Comparison of ENCODE assay signal across 8 cellular contexts in genomic region chr5:181222630-181223040, GRCh38. TPM values are rescaled to one million over a fixed set of nuclear protein-coding genes. Genes with fewer than 3 reads are reported as not detected.
DNase-seq lines count a peak whose midpoint lies in the region; ATAC-seq and TF ChIP-seq lines count a peak whose summit lies in the region.

No MANE protein-coding gene starts in this region.

- peaks cover 36% of the 10 kb centered on the region for H3K27me3 Mint-ChIP-seq in endothelial cell (ENCODE audit: unreplicated experiment)

- H3K36me3 Mint-ChIP-seq in endothelial cell (ENCODE audit: low read depth, unreplicated experiment) = peaks cover 12% of the 10 kb centered on the region

- H4K20me1 ChIP-seq in OCI-LY1 (ENCODE audit: insufficient read depth, low read length) = no peaks in the 10 kb centered on the region

- H3K4me3 Mint-ChIP-seq in endothelial cell (ENCODE audit: unreplicated experiment) = peak overlapping the region; percentile 98

- H3K27me3 ChIP-seq in OCI-LY1 (ENCODE audit: insufficient read depth, low read length) (no peaks in the 10 kb centered on the region), neuron (ENCODE audit: insufficient read depth, low read length) (no peaks in the 10 kb centered on the region)

- no peak for ATAC-seq in GM21619 (IDR thresholded peaks at IDR 0.05; ENCODE audit: unreplicated experiment)

- H3K27ac ChIP-seq in OCI-LY1 (ENCODE audit: low read depth, low read length, poor library complexity, severe bottlenecking) = peak overlapping the region; percentile 96

- H3F3A ChIP-seq in OCI-LY1 (ENCODE audit: insufficient read depth, low read length) = 0 out of 2 replicates have a peak, but pooled peaks cover 9% of the 10 kb centered on the region

- peak overlapping the region; percentile 82 for H3K9ac ChIP-seq in OCI-LY1 (ENCODE audit: low read length)

- H3K9me2 ChIP-seq in OCI-LY1 (ENCODE audit: low read depth, low read length) = no peaks in the 10 kb centered on the region

- peak overlapping the region; percentile 92 for H3K4me2 ChIP-seq in OCI-LY1 (ENCODE audit: low read length)

- H3K4me1 ChIP-seq in OCI-LY1 (ENCODE audit: insufficient read depth, low read length, severe bottlenecking) = peaks cover 44% of the 10 kb centered on the region
- H3K4me1 ChIP-seq in neuron (ENCODE audit: insufficient read depth, low read length) = peaks cover 16% of the 10 kb centered on the region

- H3K79me2 ChIP-seq in OCI-LY1 (ENCODE audit: insufficient read depth, low read length) = no peaks in the 10 kb centered on the region

- peak; percentile 8 for TF ChIP-seq CTCF in GM12873 (IDR thresholded peaks at IDR 0.05; ENCODE audit: insufficient read depth, low read depth, low read length, missing control alignments)
- no peak for TF ChIP-seq CTCF in OCI-LY1 (IDR thresholded peaks at IDR 0.05; ENCODE audit: low read length)
- peak; percentile 11 for TF ChIP-seq CTCF in endothelial cell (IDR thresholded peaks at IDR 0.05; ENCODE audit: unreplicated experiment)

- peaks cover 12% of the 10 kb centered on the region for H3K36me3 ChIP-seq in OCI-LY1 (ENCODE audit: insufficient read depth, low read length)
- peaks cover 13% of the 10 kb centered on the region for H3K36me3 ChIP-seq in neuron (ENCODE audit: insufficient read depth, low read length)

- no peaks in the 10 kb centered on the region for H3K9me3 ChIP-seq in OCI-LY1 (ENCODE audit: low read length)
- no peaks in the 10 kb centered on the region for H3K9me3 ChIP-seq in neuron (ENCODE audit: low read length)

- peak overlapping the region; percentile 98 for H3K27ac Mint-ChIP-seq in endothelial cell (ENCODE audit: unreplicated experiment)

- DNase-seq in endothelial cell (ENCODE audit: low spot score) = no peak
- DNase-seq in COLO829 (ENCODE audit: low spot score) = no peak
- DNase-seq in dermis blood vessel endothelial cell = no peak
- DNase-seq in NCI-H146 (lab: John Stamatoyannopoulos, UW) = no peak

- peaks cover 27% of the 10 kb centered on the region for H3K4me1 Mint-ChIP-seq in endothelial cell (ENCODE audit: unreplicated experiment)

- H3K9me3 Mint-ChIP-seq in endothelial cell (ENCODE audit: unreplicated experiment) = no peaks in the 10 kb centered on the region

- H3K4me3 ChIP-seq in OCI-LY1 (ENCODE audit: low read depth, low read length, poor library complexity, severe bottlenecking) (peak overlapping the region; percentile 67), neuron (ENCODE audit: low read length) (peak overlapping the region; percentile 84)

- H2AFZ ChIP-seq in OCI-LY1 (ENCODE audit: low read length) = no peak overlapping the region
- peak overlapping the region; percentile 78 for H2AFZ ChIP-seq in neuron (ENCODE audit: low read depth, low read length)

RNA-seq across cellular contexts. Expression of gene TRIM41, which starts 0.4 kb away (rescaled TPM):
- total RNA-seq in endothelial cell (ENCODE audit: unreplicated experiment) = 21.8 TPM
- total RNA-seq in dermis blood vessel endothelial cell = 9.0 and 9.2 TPM in 2 replicates

RNA-seq across cellular contexts. Expression of gene TRIM7, which starts 17.6 kb away (rescaled TPM):
- total RNA-seq in endothelial cell (ENCODE audit: unreplicated experiment) = not detected
- 2.7 and 5.2 TPM in 2 replicates for total RNA-seq in dermis blood vessel endothelial cell

RNA-seq across cellular contexts. Expression of gene RACK1, which starts 21.1 kb away (rescaled TPM):
- 2,232 TPM for total RNA-seq in endothelial cell (ENCODE audit: unreplicated experiment)
- total RNA-seq in dermis blood vessel endothelial cell = 4,132 and 4,370 TPM in 2 replicates

RNA-seq across cellular contexts. Expression of gene TRIM52, which starts 38.3 kb away (rescaled TPM):
- total RNA-seq in endothelial cell (ENCODE audit: unreplicated experiment) (10.4 TPM), dermis blood vessel endothelial cell (6.3 and 8.8 TPM in 2 replicates)
